1 cellular context compared by ENCODE assay signal in genomic region chr14:35992816-35993511, GRCh38.
TF ChIP-seq lines count a peak whose summit lies in the region.

No MANE protein-coding gene starts in this region.

TF ChIP-seq in HepG2, 621 proteins besides CTCF, POLR2A, EP300 and RAD21:
- TF ChIP-seq FUBP1 (CRISPR knock-in tag; IDR thresholded peaks at IDR 0.05; ENCODE audit: borderline replicate concordance): no peak
- TF ChIP-seq SKI (IDR thresholded peaks at IDR 0.05; ENCODE audit: partially characterized antibody): no peak
- no peak for TF ChIP-seq ZNF652 (CRISPR knock-in tag; IDR thresholded peaks at IDR 0.05; ENCODE audit: borderline replicate concordance, low read depth)
- TF ChIP-seq ZNF251 (CRISPR knock-in tag; IDR thresholded peaks at IDR 0.05): no peak
- TF ChIP-seq ZBTB10 (CRISPR knock-in tag; IDR thresholded peaks at IDR 0.05; ENCODE audit: borderline replicate concordance): no peak
